Comparison of ENCODE assay signal across 14 cellular contexts in the genomic region with DNA sequence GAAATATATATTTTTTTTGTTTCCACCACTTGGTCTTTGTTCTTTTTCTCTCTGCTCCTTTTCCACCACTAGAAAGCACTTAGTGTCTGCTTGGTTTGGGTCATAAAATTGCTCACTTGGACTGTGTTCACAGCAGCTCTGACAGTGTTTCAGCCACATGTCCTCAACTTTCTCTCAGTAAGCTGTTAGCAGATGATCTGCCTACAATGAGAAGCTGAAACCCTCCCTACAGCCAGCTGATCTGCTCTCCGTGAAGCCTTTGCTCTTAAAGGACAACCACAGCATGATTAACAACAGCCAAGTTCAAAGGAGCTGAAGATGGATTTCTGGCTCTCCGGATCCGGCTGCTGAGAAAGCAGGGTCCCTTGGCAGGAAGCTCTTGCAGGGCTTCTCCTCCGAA. TPM values are rescaled to one million over a fixed set of nuclear protein-coding genes. Genes with fewer than 3 reads are reported as not detected.
DNase-seq lines count a peak whose midpoint lies in the region; ATAC-seq and TF ChIP-seq lines count a peak whose summit lies in the region.
"Had no signal": no experiment of that assay in that cellular context is flagged by ENCODE, and none has a peak within 500 bp of the region (broad histone marks: within the 10 kb centered on the region; RNA-seq: fewer than 3 reads in every experiment).

No MANE protein-coding gene starts in this region.

- H3K4me3 ChIP-seq in GM23338 (no peak overlapping the region), body of pancreas (no peak overlapping the region), smooth muscle cell (no peak overlapping the region), WERI-Rb-1 (ENCODE audit: low read depth, low read length) (no peak overlapping the region)
- H3K4me3 ChIP-seq: SK-N-MC had no signal

- ATAC-seq in GM23338: no peak
- ATAC-seq in body of pancreas: no peak
- ATAC-seq: stimulated activated effector memory CD8-positive, alpha-beta T cell treated with anti-CD3 and anti-CD28 coated beads, Interleukin-12 subunit alpha, Interleukin-12 subunit beta, amount 100 ng/mL, for 72 hours had no signal

- no peak overlapping the region for H3K27ac Mint-ChIP-seq in GM23338
- H3K27ac Mint-ChIP-seq: CD4-positive, alpha-beta T cell; stimulated activated effector memory CD8-positive, alpha-beta T cell treated with anti-CD3 and anti-CD28 coated beads, Interleukin-12 subunit alpha, Interleukin-12 subunit beta, amount 100 ng/mL, for 72 hours had no signal

- DNase-seq in GM23338 (ENCODE audit: low spot score): no peak
- DNase-seq in body of pancreas: no peak
- peak; percentile 95 for DNase-seq in left kidney (ENCODE audit: low read depth, low spot score)
- DNase-seq in smooth muscle cell (lab: John Stamatoyannopoulos, UW; ENCODE audit: unreplicated experiment): no peak
- DNase-seq in WERI-Rb-1: no peak
- DNase-seq in OCI-M2 (lab: John Stamatoyannopoulos, UW; ENCODE audit: unreplicated experiment): no peak
- DNase-seq in T-helper 9 cell: no peak
- DNase-seq in COR-L47 (lab: John Stamatoyannopoulos, UW): no peak
- DNase-seq: activated naive CD4-positive, alpha-beta T cell; CD4-positive, alpha-beta T cell; NCI-H2171 treated with DMSO at 0.1 percent for 48 hours; stimulated activated CD4-positive, alpha-beta T cell treated with anti-CD3 and anti-CD28 coated beads, Interleukin-4, amount 100 ng/mL, for 1 hour had no signal

- H3K4me1 Mint-ChIP-seq in GM23338: peaks cover 14% of the 10 kb centered on the region
- H3K4me1 Mint-ChIP-seq: stimulated activated effector memory CD8-positive, alpha-beta T cell treated with anti-CD3 and anti-CD28 coated beads, Interleukin-12 subunit alpha, Interleukin-12 subunit beta, amount 100 ng/mL, for 72 hours had no signal

- H3K27me3 ChIP-seq in GM23338 (ENCODE audit: insufficient read depth): no peaks in the 10 kb centered on the region
- H3K27me3 ChIP-seq in body of pancreas: no peaks in the 10 kb centered on the region
- no peaks in the 10 kb centered on the region for H3K27me3 ChIP-seq in smooth muscle cell (ENCODE audit: low read depth)
- H3K27me3 ChIP-seq in WERI-Rb-1 (ENCODE audit: insufficient read depth, low read depth, severe bottlenecking): peaks cover 92% of the 10 kb centered on the region

- H3K36me3 Mint-ChIP-seq in GM23338 (ENCODE audit: low read depth): no peaks in the 10 kb centered on the region
- H3K36me3 Mint-ChIP-seq: stimulated activated effector memory CD8-positive, alpha-beta T cell treated with anti-CD3 and anti-CD28 coated beads, Interleukin-12 subunit alpha, Interleukin-12 subunit beta, amount 100 ng/mL, for 72 hours had no signal

- no peaks in the 10 kb centered on the region for H3K9me3 Mint-ChIP-seq in GM23338
- H3K9me3 Mint-ChIP-seq: CD4-positive, alpha-beta T cell; stimulated activated effector memory CD8-positive, alpha-beta T cell treated with anti-CD3 and anti-CD28 coated beads, Interleukin-12 subunit alpha, Interleukin-12 subunit beta, amount 100 ng/mL, for 72 hours had no signal

- no peaks in the 10 kb centered on the region for H3K79me2 ChIP-seq in GM23338 (replicated peaks; ENCODE audit: insufficient read depth)
- no peaks in the 10 kb centered on the region for H3K79me2 ChIP-seq in smooth muscle cell (ENCODE audit: low read depth)

- H3K27ac ChIP-seq in GM23338 (ENCODE audit: low read depth) (no peak overlapping the region), body of pancreas (peak overlapping the region in 3 of 4 donors; percentile 4 to 50 (median 49)), smooth muscle cell (ENCODE audit: low read depth) (peak overlapping the region; percentile 44), WERI-Rb-1 (no peak overlapping the region)
- H3K27ac ChIP-seq: SK-N-MC had no signal

- H3K9me3 ChIP-seq in body of pancreas (no peaks in the 10 kb centered on the region), smooth muscle cell (replicated peaks; ENCODE audit: low read depth) (no peaks in the 10 kb centered on the region), WERI-Rb-1 (ENCODE audit: severe bottlenecking) (no peaks in the 10 kb centered on the region)

- TF ChIP-seq CTCF in GM23338 (conservative IDR thresholded peaks at IDR 0.05; ENCODE audit: low read depth in 2 of 2) (no peak), body of pancreas (IDR thresholded peaks at IDR 0.05) (no peak), smooth muscle cell (IDR thresholded peaks at IDR 0.05; ENCODE audit: borderline replicate concordance, insufficient read depth, poor library complexity, severe bottlenecking) (no peak), WERI-Rb-1 (IDR thresholded peaks at IDR 0.05; ENCODE audit: low read depth, low read length) (no peak)

- H3K9ac ChIP-seq in smooth muscle cell (ENCODE audit: low read depth): no peak overlapping the region

- H4K20me1 ChIP-seq in GM23338 (replicated peaks; ENCODE audit: insufficient read depth): no peaks in the 10 kb centered on the region
- H4K20me1 ChIP-seq in smooth muscle cell (ENCODE audit: low read depth): no peaks in the 10 kb centered on the region

- 68 to 74% methylated on average over 4 of the region's 4 CpGs for WGBS in body of pancreas, 2 donors
- 2% methylated on average over 4 of the region's 4 CpGs for WGBS in smooth muscle cell (ENCODE audit: low lambda C conversion rate)

- H3K4me1 ChIP-seq in GM23338 (ENCODE audit: insufficient read depth): no peaks in the 10 kb centered on the region
- H3K4me1 ChIP-seq in body of pancreas: peaks cover 20% of the 10 kb centered on the region
- H3K4me1 ChIP-seq in smooth muscle cell (ENCODE audit: low read depth): no peaks in the 10 kb centered on the region

- no peak overlapping the region for H3K4me3 Mint-ChIP-seq in GM23338
- H3K4me3 Mint-ChIP-seq: CD4-positive, alpha-beta T cell; stimulated activated effector memory CD8-positive, alpha-beta T cell treated with anti-CD3 and anti-CD28 coated beads, Interleukin-12 subunit alpha, Interleukin-12 subunit beta, amount 100 ng/mL, for 72 hours had no signal

- no peaks in the 10 kb centered on the region for H3K36me3 ChIP-seq in GM23338 (ENCODE audit: insufficient read depth)
- no peaks in the 10 kb centered on the region for H3K36me3 ChIP-seq in body of pancreas (replicated peaks in 1 of 2; ENCODE audit: insufficient read depth in 1 of 2, low read depth in 2 of 2)
- no peaks in the 10 kb centered on the region for H3K36me3 ChIP-seq in smooth muscle cell (ENCODE audit: low read depth)
- no peaks in the 10 kb centered on the region for H3K36me3 ChIP-seq in WERI-Rb-1

- H3K27me3 Mint-ChIP-seq in GM23338 (ENCODE audit: insufficient read depth, low read depth, poor library complexity): peaks cover 3% of the 10 kb centered on the region

- intact Hi-C loops in body of pancreas (cut with DNase I): loop anchor here (10.0 kb wide), 1 partner anchor 114 kb away; no protein-coding TSS in a partner anchor

- H3F3A ChIP-seq in GM23338 (replicated peaks; ENCODE audit: low read depth): no peaks in the 10 kb centered on the region
- H3F3A ChIP-seq in smooth muscle cell (ENCODE audit: low read depth): peaks cover 11% of the 10 kb centered on the region

- H3K4me2 ChIP-seq in GM23338 (no peak overlapping the region), smooth muscle cell (peak overlapping the region; percentile 67)

- no peaks in the 10 kb centered on the region for H3K9me2 ChIP-seq in GM23338 (ENCODE audit: insufficient read depth)

- TF ChIP-seq POLR2A in body of pancreas (IDR thresholded peaks at IDR 0.05): no peak

- H2AFZ ChIP-seq in GM23338 (peak overlapping the region; percentile 88), smooth muscle cell (ENCODE audit: low read depth) (no peak overlapping the region)

TF ChIP-seq in GM23338, 12 proteins besides CTCF, POLR2A, EP300 and RAD21 (continues in another document):
- TF ChIP-seq POLR2AphosphoS5 (IDR thresholded peaks at IDR 0.05; ENCODE audit: low read depth): no peak

RNA-seq across cellular contexts. Expression of a gene that starts 31.6 kb away (rescaled TPM):
- 1.4 and 2.2 TPM in 2 replicates for total RNA-seq in GM23338 (2014; rRNA removed; shearing (Covaris generic))
- 0.31 and 0.45 TPM in 2 replicates for polyA plus RNA-seq in GM23338 (2016; fragmentation: Nextera tagmentation; extraction: Ambion mirVana)
- 1 to 10 TPM; 6.2 to 7.9 TPM for total RNA-seq in body of pancreas
- 19.0 and 47.4 TPM in 2 replicates for total RNA-seq in smooth muscle cell
- polyA plus RNA-seq in smooth muscle cell: 2.3 and 8.6 TPM in 2 replicates

Comparison
In these comparisons a context has a peak if more than half of its experiments do, and no peak if none do; other contexts are left out.
1. H3K27ac ChIP-seq: peak in body of pancreas (3 of 4) and smooth muscle cell (single experiment); none in GM23338 (single experiment) and WERI-Rb-1 (single experiment).